In the genomic region with DNA sequence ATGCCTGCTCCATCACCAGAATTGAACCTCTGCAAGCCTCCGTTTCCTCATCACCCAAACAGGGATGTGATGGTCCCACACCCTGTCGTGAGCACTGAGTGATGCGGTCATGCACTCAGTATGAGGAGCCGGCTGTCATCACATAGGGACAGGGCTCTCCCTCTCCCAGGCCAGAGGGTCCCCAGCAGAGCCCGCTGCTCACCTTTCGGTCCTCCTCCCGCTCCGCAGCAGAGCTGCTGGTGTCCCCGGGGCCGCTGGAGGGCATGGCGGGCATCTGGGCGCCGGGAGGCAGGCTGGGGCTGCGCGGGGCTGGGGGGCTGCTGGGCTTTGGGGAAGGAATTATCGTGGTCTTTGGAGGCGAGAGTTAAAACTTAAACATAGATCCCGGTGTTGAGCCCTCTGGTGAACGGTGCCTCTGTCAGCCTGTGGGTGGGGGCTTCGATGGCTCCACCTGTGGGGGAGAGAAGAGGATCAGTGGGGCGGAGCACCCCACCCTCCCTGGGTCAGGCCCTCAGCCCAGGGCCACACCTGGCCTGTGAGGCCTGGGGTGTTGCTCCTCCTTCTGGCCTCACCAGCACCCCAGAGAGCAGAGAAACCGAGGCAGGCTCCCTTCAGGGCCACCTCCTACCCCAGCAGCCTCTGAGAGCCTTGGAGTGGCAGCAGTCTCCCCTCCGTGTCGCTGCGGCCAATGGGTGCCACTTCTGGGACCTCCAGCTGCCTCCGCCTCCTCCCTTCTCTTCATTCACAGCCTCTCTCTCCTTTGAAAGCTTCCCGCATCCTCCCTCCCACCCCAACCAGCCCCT, we compare ENCODE assay signal across 9 cellular contexts. TPM values are rescaled to one million over a fixed set of nuclear protein-coding genes. Genes with fewer than 3 reads are reported as not detected.
A peak's percentile ranks its signal among the peaks of the same experiment; 100 is the strongest.
DNase-seq lines count a peak whose midpoint lies in the region; ATAC-seq and TF ChIP-seq lines count a peak whose summit lies in the region.
"Had no signal": no experiment of that assay in that cellular context is flagged by ENCODE, and none has a peak within 500 bp of the region (broad histone marks: within the 10 kb centered on the region; RNA-seq: fewer than 3 reads in every experiment).

No MANE protein-coding gene starts in this region.

- H3K9me3 ChIP-seq in A673 (ENCODE audit: low read depth, low read length, poor library complexity, severe bottlenecking) = no peaks in the 10 kb centered on the region

- intact Hi-C loops in A673 (cut with micrococcal nuclease; ENCODE audit: unreplicated experiment) = no loop called here

- H3K27me3 ChIP-seq in A673 (replicated peaks; ENCODE audit: insufficient read depth, low read depth, low read length, poor library complexity) = no peaks in the 10 kb centered on the region

- ATAC-seq in GM19455 (IDR thresholded peaks at IDR 0.05; ENCODE audit: unreplicated experiment) = peak; percentile 21
- peak; percentile 59 to 68 for ATAC-seq in activated T-cell treated with anti-CD3 and anti-CD28 coated beads, Interleukin-2, amount 50 U/mL, for 72 hours (replicated peaks in 1 of 2)
- ATAC-seq in HG02970 (IDR thresholded peaks at IDR 0.05; ENCODE audit: low FRiP score, unreplicated experiment) = no peak
- ATAC-seq in GM18858 (IDR thresholded peaks at IDR 0.05; ENCODE audit: unreplicated experiment) = no peak
- no peak for ATAC-seq in GM21515 (IDR thresholded peaks at IDR 0.05; ENCODE audit: unreplicated experiment)

- peaks cover 5% of the 10 kb centered on the region for H3K36me3 ChIP-seq in A673 (ENCODE audit: insufficient read depth, low read length, poor library complexity, severe bottlenecking)

- DNase-seq in A673 (ENCODE audit: low spot score) = no peak
- DNase-seq in activated T-cell treated with anti-CD3 and anti-CD28 coated beads, Interleukin-2, amount 50 U/mL, for 72 hours = no peak
- DNase-seq in mesothelial cell of epicardium (ENCODE audit: low spot score in 2 of 2, unreplicated experiment in 2 of 2) = no peak
- DNase-seq in DMS153 (lab: John Stamatoyannopoulos, UW) = no peak
- DNase-seq: dermis blood vessel endothelial cell had no signal

- H3K27ac Mint-ChIP-seq in activated T-cell treated with anti-CD3 and anti-CD28 coated beads, Interleukin-2, amount 50 U/mL, for 72 hours = peak overlapping the region; percentile 96
- peak overlapping the region; percentile 88 for H3K27ac Mint-ChIP-seq in mesothelial cell of epicardium

- H3K4me3 ChIP-seq in A673 (ENCODE audit: low read depth, low read length, poor library complexity, severe bottlenecking) = no peak overlapping the region

- TF ChIP-seq CTCF in A673 (conservative IDR thresholded peaks at IDR 0.05; ENCODE audit: low read depth, low read length) (no peak), mesothelial cell of epicardium (IDR thresholded peaks at IDR 0.05; ENCODE audit: unreplicated experiment) (no peak)

- H3K9me3 Mint-ChIP-seq in activated T-cell treated with anti-CD3 and anti-CD28 coated beads, Interleukin-2, amount 50 U/mL, for 72 hours = no peaks in the 10 kb centered on the region
- H3K9me3 Mint-ChIP-seq in mesothelial cell of epicardium = no peaks in the 10 kb centered on the region

- H3K36me3 Mint-ChIP-seq in activated T-cell treated with anti-CD3 and anti-CD28 coated beads, Interleukin-2, amount 50 U/mL, for 72 hours (ENCODE audit: insufficient read depth in 2 of 2) = peaks cover 0 to 10% of the 10 kb centered on the region in 2 donors
- peaks cover 3% of the 10 kb centered on the region for H3K36me3 Mint-ChIP-seq in mesothelial cell of epicardium

- H3K4me3 Mint-ChIP-seq in activated T-cell treated with anti-CD3 and anti-CD28 coated beads, Interleukin-2, amount 50 U/mL, for 72 hours = peak overlapping the region; percentile 87 to 88
- H3K4me3 Mint-ChIP-seq in mesothelial cell of epicardium = no peak overlapping the region

- H3K27me3 Mint-ChIP-seq in activated T-cell treated with anti-CD3 and anti-CD28 coated beads, Interleukin-2, amount 50 U/mL, for 72 hours (ENCODE audit: low read depth) = no peaks in the 10 kb centered on the region
- no peaks in the 10 kb centered on the region for H3K27me3 Mint-ChIP-seq in mesothelial cell of epicardium (ENCODE audit: low read depth)

- H3K4me1 Mint-ChIP-seq in activated T-cell treated with anti-CD3 and anti-CD28 coated beads, Interleukin-2, amount 50 U/mL, for 72 hours (ENCODE audit: low read depth) = peaks cover 78% of the 10 kb centered on the region
- peaks cover 33% of the 10 kb centered on the region for H3K4me1 Mint-ChIP-seq in mesothelial cell of epicardium

- CTCF ChIA-PET in A673 (lab: Charles Lee) = interaction anchor here (1.2 kb wide), 1 partner anchor 48 kb away, joined by 5 read pairs; no protein-coding TSS in a partner anchor

- peak overlapping the region; percentile 94 for H3K27ac ChIP-seq in A673 (ENCODE audit: low read depth, low read length, poor library complexity, severe bottlenecking)

- BruUV-seq in A673 (replicated peaks; lab: Mats Ljungman, UMichigan) = no TSS peak

- POLR2A ChIA-PET in A673 (lab: Charles Lee; ENCODE audit: low non-redundant PET) = no interaction called here

- peaks cover 44% of the 10 kb centered on the region for H3K4me1 ChIP-seq in A673 (ENCODE audit: insufficient read depth, low read length, poor library complexity, severe bottlenecking)

RNA-seq across cellular contexts. Expression of a gene that starts 27.8 kb away (rescaled TPM):
- total RNA-seq in A673 (2021) (109 and 123 TPM in 2 replicates), mesothelial cell of epicardium (210 to 219 TPM (median 215 TPM) in 3 replicates)
- 100 to 1,000 TPM in 1 of 2 donors, 10 to 100 TPM in 1; 90.2 to 108 TPM for total RNA-seq in activated T-cell treated with anti-CD3 and anti-CD28 coated beads, Interleukin-2, amount 50 U/mL, for 72 hours

Comparison
In these comparisons a context has a peak if more than half of its experiments do, and no peak if none do; other contexts are left out.
1. ATAC-seq: peak in GM19455 (single experiment) and activated T-cell treated with anti-CD3 and anti-CD28 coated beads, Interleukin-2, amount 50 U/mL, for 72 hours (2 of 2); none in HG02970 (single experiment), GM18858 (single experiment) and GM21515 (single experiment).